ENCODE assay signal across 2 cellular contexts in the genomic region with DNA sequence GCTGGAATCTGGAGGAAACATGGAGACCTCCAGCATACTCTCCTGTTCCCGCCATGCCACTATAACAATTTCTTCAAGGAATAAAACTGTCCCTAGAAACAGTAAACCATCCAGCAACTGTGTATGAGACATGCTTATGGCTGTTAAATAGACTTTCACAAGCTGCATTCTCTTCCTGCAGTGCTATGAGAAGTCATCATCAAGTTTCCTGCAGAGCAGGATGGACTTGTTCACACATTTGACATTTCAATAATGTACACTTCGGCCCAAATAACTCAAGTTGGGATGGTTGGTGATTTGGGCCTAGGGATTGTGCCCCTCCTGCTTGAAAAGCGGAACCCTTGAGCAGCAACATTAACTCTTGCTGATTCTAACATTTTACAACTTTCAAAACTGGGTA.
TF ChIP-seq lines count a peak whose summit lies in the region.

No MANE protein-coding gene starts in this region.

TF ChIP-seq in GM12891, 5 proteins besides CTCF, POLR2A, EP300 and RAD21:
- TF ChIP-seq POU2F2 (IDR thresholded peaks at IDR 0.05; ENCODE audit: low read depth, low read length): no peak
- no peak for TF ChIP-seq POLR2AphosphoS5 (IDR thresholded peaks at IDR 0.05; ENCODE audit: low read depth, low read length)
- TF ChIP-seq PAX5 (IDR thresholded peaks at IDR 0.05; ENCODE audit: insufficient read depth, low read length, severe bottlenecking): no peak
- no peak for TF ChIP-seq SPI1 (IDR thresholded peaks at IDR 0.05; ENCODE audit: low read depth, low read length)
- TF ChIP-seq TAF1 (IDR thresholded peaks at IDR 0.05; ENCODE audit: low read depth, low read length): no peak

TF ChIP-seq in HepG2, 621 proteins besides CTCF, POLR2A, EP300 and RAD21:
- TF ChIP-seq ISX (CRISPR knock-in tag; conservative IDR thresholded peaks at IDR 0.05) (no peak), ZNF225 (CRISPR knock-in tag; IDR thresholded peaks at IDR 0.05) (no peak), NFKBIZ (CRISPR knock-in tag; IDR thresholded peaks at IDR 0.05) (no peak), DR1 (CRISPR knock-in tag; IDR thresholded peaks at IDR 0.05) (no peak), NFAT5 (CRISPR knock-in tag; IDR thresholded peaks at IDR 0.05) (no peak), HHEX (CRISPR knock-in tag; IDR thresholded peaks at IDR 0.05) (no peak), RXRA (CRISPR knock-in tag; IDR thresholded peaks at IDR 0.05) (no peak), RNF219 (CRISPR knock-in tag; IDR thresholded peaks at IDR 0.05) (no peak), ZNF496 (CRISPR knock-in tag; IDR thresholded peaks at IDR 0.05; ENCODE audit: insufficient replicate concordance) (no peak)
- TF ChIP-seq, protein P1, sequence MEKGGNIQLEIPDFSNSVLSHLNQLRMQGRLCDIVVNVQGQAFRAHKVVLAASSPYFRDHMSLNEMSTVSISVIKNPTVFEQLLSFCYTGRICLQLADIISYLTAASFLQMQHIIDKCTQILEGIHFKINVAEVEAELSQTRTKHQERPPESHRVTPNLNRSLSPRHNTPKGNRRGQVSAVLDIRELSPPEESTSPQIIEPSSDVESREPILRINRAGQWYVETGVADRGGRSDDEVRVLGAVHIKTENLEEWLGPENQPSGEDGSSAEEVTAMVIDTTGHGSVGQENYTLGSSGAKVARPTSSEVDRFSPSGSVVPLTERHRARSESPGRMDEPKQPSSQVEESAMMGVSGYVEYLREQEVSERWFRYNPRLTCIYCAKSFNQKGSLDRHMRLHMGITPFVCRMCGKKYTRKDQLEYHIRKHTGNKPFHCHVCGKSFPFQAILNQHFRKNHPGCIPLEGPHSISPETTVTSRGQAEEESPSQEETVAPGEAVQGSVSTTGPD (CRISPR knock-in tag; IDR thresholded peaks at IDR 0.05): no peak
- TF ChIP-seq, protein P2, sequence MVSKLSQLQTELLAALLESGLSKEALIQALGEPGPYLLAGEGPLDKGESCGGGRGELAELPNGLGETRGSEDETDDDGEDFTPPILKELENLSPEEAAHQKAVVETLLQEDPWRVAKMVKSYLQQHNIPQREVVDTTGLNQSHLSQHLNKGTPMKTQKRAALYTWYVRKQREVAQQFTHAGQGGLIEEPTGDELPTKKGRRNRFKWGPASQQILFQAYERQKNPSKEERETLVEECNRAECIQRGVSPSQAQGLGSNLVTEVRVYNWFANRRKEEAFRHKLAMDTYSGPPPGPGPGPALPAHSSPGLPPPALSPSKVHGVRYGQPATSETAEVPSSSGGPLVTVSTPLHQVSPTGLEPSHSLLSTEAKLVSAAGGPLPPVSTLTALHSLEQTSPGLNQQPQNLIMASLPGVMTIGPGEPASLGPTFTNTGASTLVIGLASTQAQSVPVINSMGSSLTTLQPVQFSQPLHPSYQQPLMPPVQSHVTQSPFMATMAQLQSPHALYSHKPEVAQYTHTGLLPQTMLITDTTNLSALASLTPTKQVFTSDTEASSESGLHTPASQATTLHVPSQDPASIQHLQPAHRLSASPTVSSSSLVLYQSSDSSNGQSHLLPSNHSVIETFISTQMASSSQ (IDR thresholded peaks at IDR 0.05; ENCODE audit: low read depth): no peak
- TF ChIP-seq, protein P2 (CRISPR knock-in tag; IDR thresholded peaks at IDR 0.05; ENCODE audit: borderline replicate concordance): no peak
